In the genomic region with DNA sequence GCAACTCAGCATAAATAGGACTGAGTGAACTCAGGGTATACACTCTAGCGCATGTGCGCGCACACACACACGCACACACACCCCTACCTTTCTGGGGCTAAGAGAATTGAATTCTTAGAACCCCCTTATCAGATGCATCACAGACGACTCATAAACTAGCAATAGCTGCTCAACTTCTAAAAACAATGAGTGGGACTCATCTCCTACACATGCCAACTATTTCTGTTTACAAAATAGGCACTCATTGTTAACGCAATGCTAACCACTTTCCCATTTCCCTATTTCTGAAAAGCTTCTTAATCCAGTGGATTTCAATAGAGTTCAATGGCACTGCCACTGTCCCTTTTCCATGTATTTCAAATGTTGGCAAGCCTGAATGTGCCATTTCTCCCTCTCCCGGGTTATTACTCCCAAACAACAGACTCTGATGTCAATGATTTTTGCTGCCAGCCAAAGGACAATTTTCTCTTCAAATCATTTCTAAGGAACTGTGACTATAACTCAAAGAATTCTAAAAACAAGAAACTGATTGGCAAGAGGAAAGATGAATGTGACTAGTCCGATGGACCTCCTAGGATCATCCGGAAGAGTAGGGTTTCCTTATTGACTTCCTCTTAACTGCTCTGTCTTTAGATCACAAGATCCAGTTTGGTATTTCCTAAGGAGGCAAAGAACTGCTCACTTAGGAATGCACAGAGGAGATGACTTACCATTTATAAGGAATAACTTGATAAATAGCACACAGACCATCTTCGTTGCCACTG, we compare ENCODE assay signal across 8 cellular contexts. TPM values are rescaled to one million over a fixed set of nuclear protein-coding genes. Genes with fewer than 3 reads are reported as not detected.
DNase-seq lines count a peak whose midpoint lies in the region; ATAC-seq and TF ChIP-seq lines count a peak whose summit lies in the region.

No MANE protein-coding gene starts in this region.

- H3K4me3 Mint-ChIP-seq in stimulated activated naive CD8-positive, alpha-beta T cell treated with anti-CD3 and anti-CD28 coated beads, Interleukin-15, Interleukin-2, amounts not matched to agents 100 ng/mL and 50 ng/mL, for 24 hours, result peak overlapping the region; percentile 84

- no peaks in the 10 kb centered on the region for H3K9me3 ChIP-seq in mesodermal cell (ENCODE audit: control insufficient read depth, low read length)
- H3K9me3 ChIP-seq in thyroid gland, result no peaks in the 10 kb centered on the region

- WGBS in mesodermal cell (ENCODE audit: insufficient coverage in 2 of 2), 2 experiments, result 82 to 85% methylated on average over 7 of the region's 10 CpGs
- WGBS in thyroid gland, 2 donors, result 77 to 90% methylated on average over 10 of the region's 10 CpGs

- TF ChIP-seq CTCF in thyroid gland (IDR thresholded peaks at IDR 0.05), result no peak

- peak; percentile 43 for DNase-seq in GM04503 (ENCODE audit: low read depth)
- DNase-seq in T-helper 1 cell, result peak; percentile 56 to 90 (median 68)
- peak; percentile 7 for DNase-seq in amniotic stem cell (lab: John Stamatoyannopoulos, UW)
- no peak for DNase-seq in thyroid gland
- no peak for DNase-seq in epidermal melanocyte (ENCODE audit: insufficient read length, low spot score)

- H3K27me3 Mint-ChIP-seq in stimulated activated naive CD8-positive, alpha-beta T cell treated with anti-CD3 and anti-CD28 coated beads, Interleukin-15, Interleukin-2, amounts not matched to agents 100 ng/mL and 50 ng/mL, for 24 hours, result no peaks in the 10 kb centered on the region

- H3K27me3 ChIP-seq in thyroid gland, result no peaks in the 10 kb centered on the region

- intact Hi-C loops in thyroid gland (cut with DNase I), result no loop called here

- H3K27ac Mint-ChIP-seq in stimulated activated naive CD8-positive, alpha-beta T cell treated with anti-CD3 and anti-CD28 coated beads, Interleukin-15, Interleukin-2, amounts not matched to agents 100 ng/mL and 50 ng/mL, for 24 hours, result peak overlapping the region; percentile 96

- no peak for ATAC-seq in GM19395 (IDR thresholded peaks at IDR 0.05; ENCODE audit: unreplicated experiment)

- H3K36me3 Mint-ChIP-seq in stimulated activated naive CD8-positive, alpha-beta T cell treated with anti-CD3 and anti-CD28 coated beads, Interleukin-15, Interleukin-2, amounts not matched to agents 100 ng/mL and 50 ng/mL, for 24 hours (ENCODE audit: low read depth), result peaks cover 93% of the 10 kb centered on the region

- H3K36me3 ChIP-seq in mesodermal cell (ENCODE audit: control insufficient read depth, insufficient read depth, low read length) (peaks cover 57% of the 10 kb centered on the region), thyroid gland (no peaks in the 10 kb centered on the region)

- H3K9me3 Mint-ChIP-seq in stimulated activated naive CD8-positive, alpha-beta T cell treated with anti-CD3 and anti-CD28 coated beads, Interleukin-15, Interleukin-2, amounts not matched to agents 100 ng/mL and 50 ng/mL, for 24 hours, result no peaks in the 10 kb centered on the region

- H3K4me3 ChIP-seq in mesodermal cell (ENCODE audit: extremely low read depth, insufficient read depth, low read length, poor library complexity, severe bottlenecking), result no peak overlapping the region
- no peak overlapping the region for H3K4me3 ChIP-seq in thyroid gland (replicated peaks in 1 of 3)

- H3K4me1 Mint-ChIP-seq in stimulated activated naive CD8-positive, alpha-beta T cell treated with anti-CD3 and anti-CD28 coated beads, Interleukin-15, Interleukin-2, amounts not matched to agents 100 ng/mL and 50 ng/mL, for 24 hours (ENCODE audit: low read depth), result peaks cover 100% of the 10 kb centered on the region

- H3K4me1 ChIP-seq in mesodermal cell (ENCODE audit: control insufficient read depth, insufficient read depth, low read length, poor library complexity, severe bottlenecking) (peaks cover 44% of the 10 kb centered on the region), thyroid gland (peaks cover 2 to 12% of the 10 kb centered on the region in 2 donors)

- H3K27ac ChIP-seq in mesodermal cell (ENCODE audit: low read depth, low read length, severe bottlenecking), result peak overlapping the region; percentile 96
- H3K27ac ChIP-seq in thyroid gland, result no peak overlapping the region

- no peak for TF ChIP-seq POLR2A in thyroid gland (IDR thresholded peaks at IDR 0.05)

RNA-seq across cellular contexts. Expression of a gene that starts 48.8 kb away (rescaled TPM):
- polyA plus RNA-seq in mesodermal cell (2013, experiment 1 of 2), result 66.4 TPM
- 62.8 TPM for polyA plus RNA-seq in mesodermal cell (2013, experiment 2 of 2)
- total RNA-seq in thyroid gland, result 100 to 1,000 TPM; 101 to 282 (median 120) TPM

Comparison
In these comparisons a context has a peak if more than half of its experiments do, and no peak if none do; other contexts are left out.
1. DNase-seq: peak in GM04503 (single experiment), T-helper 1 cell (5 of 5) and amniotic stem cell (single experiment); none in thyroid gland (0 of 2) and epidermal melanocyte (single experiment).